ENCODE assay signal across 9 cellular contexts in genomic region chr17:67469208-67469980, GRCh38.
A peak's percentile ranks its signal among the peaks of the same experiment; 100 is the strongest.
DNase-seq lines count a peak whose midpoint lies in the region; ATAC-seq and TF ChIP-seq lines count a peak whose summit lies in the region.
"Had no signal": no experiment of that assay in that cellular context is flagged by ENCODE, and none has a peak within 500 bp of the region (broad histone marks: within the 10 kb centered on the region; RNA-seq: fewer than 3 reads in every experiment).

No MANE protein-coding gene starts in this region.

- no peaks in the 10 kb centered on the region for H3K9me2 ChIP-seq in hepatocyte (replicated peaks; ENCODE audit: insufficient read depth)

- no peaks in the 10 kb centered on the region for H4K20me1 ChIP-seq in hepatocyte (ENCODE audit: insufficient read depth, poor library complexity, severe bottlenecking)

- TF ChIP-seq CTCF in NB4 (IDR thresholded peaks at IDR 0.05; ENCODE audit: low read depth, low read length) (no peak), hepatocyte (IDR thresholded peaks at IDR 0.05; ENCODE audit: poor library complexity) (no peak)

- no peak overlapping the region for H3K4me3 ChIP-seq in NB4 (ENCODE audit: low read depth, low read length)
- no peak overlapping the region for H3K4me3 ChIP-seq in hepatocyte

- peaks cover 4% of the 10 kb centered on the region for H3K79me2 ChIP-seq in hepatocyte

- WGBS in hepatocyte (ENCODE audit: low lambda C conversion rate, missing lambda C conversion rate) = 34% methylated on average over 13 of the region's 13 CpGs

- H3K9me3 ChIP-seq in hepatocyte (ENCODE audit: low read depth) = no peaks in the 10 kb centered on the region

- DNase-seq in NB4 (ENCODE audit: low read depth) (peak; percentile 75), hepatocyte (ENCODE audit: low spot score) (peak; percentile 34), activated gamma-delta T cell (lab: John Stamatoyannopoulos, UW) (no peak), ureter (ENCODE audit: low spot score) (no peak)
- DNase-seq in activated naive CD4-positive, alpha-beta T cell treated with Interleukin-2 at 50 U/mL for 16 hours = peak; percentile 53
- peak; percentile 26 for DNase-seq in stimulated activated CD4-positive, alpha-beta T cell treated with anti-CD3 and anti-CD28 coated beads, Interleukin-4, amount 100 ng/mL, for 1 hour
- DNase-seq: Karpas-422 had no signal

- peaks cover 7% of the 10 kb centered on the region for H3K4me1 ChIP-seq in hepatocyte (ENCODE audit: insufficient read depth)

- TF ChIP-seq POLR2A in NB4 (IDR thresholded peaks at IDR 0.05; ENCODE audit: extremely low read depth, insufficient read length) = no peak

- H2AFZ ChIP-seq in hepatocyte = no peak overlapping the region

- ATAC-seq in HG03196 (IDR thresholded peaks at IDR 0.05; ENCODE audit: unreplicated experiment) (no peak), GM19023 (IDR thresholded peaks at IDR 0.05; ENCODE audit: unreplicated experiment) (no peak)

- peak overlapping the region; percentile 47 for H3K4me2 ChIP-seq in hepatocyte

- H3K36me3 ChIP-seq in hepatocyte (replicated peaks; ENCODE audit: insufficient read depth, low read depth) = no peaks in the 10 kb centered on the region

- peak overlapping the region; percentile 71 for H3K27ac ChIP-seq in hepatocyte

- no peaks in the 10 kb centered on the region for H3K27me3 ChIP-seq in hepatocyte

Comparison
In these comparisons a context has a peak if more than half of its experiments do, and no peak if none do; other contexts are left out.
1. DNase-seq: peak in NB4 (single experiment), activated naive CD4-positive, alpha-beta T cell treated with Interleukin-2 at 50 U/mL for 16 hours (single experiment), hepatocyte (single experiment) and stimulated activated CD4-positive, alpha-beta T cell treated with anti-CD3 and anti-CD28 coated beads, Interleukin-4, amount 100 ng/mL, for 1 hour (single experiment); none in activated gamma-delta T cell (single experiment) and ureter (single experiment).